1 cellular context compared by ENCODE assay signal in the genomic region with DNA sequence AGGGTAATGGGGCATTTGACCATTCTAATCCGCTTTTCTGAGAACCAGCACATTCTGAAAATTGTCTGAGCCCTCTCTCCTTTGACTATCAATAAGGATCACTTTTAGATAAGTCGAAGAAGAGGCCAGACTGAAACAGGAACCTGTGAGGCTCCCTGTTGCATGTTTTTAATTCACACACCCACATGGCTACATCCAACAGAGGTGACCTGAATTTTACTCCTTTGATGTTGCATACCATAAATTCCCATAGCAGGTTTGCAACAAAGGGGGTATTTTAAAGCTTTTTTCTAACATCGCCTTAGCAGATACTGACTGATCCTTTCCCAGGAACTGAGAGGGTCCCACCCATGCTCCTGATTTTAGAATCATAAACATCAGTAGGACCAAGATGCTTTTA.
TF ChIP-seq lines count a peak whose summit lies in the region.

No MANE protein-coding gene starts in this region.

TF ChIP-seq in WTC11, 78 proteins besides CTCF, POLR2A, EP300 and RAD21 (continued from another document):
- TF ChIP-seq, protein P1, sequence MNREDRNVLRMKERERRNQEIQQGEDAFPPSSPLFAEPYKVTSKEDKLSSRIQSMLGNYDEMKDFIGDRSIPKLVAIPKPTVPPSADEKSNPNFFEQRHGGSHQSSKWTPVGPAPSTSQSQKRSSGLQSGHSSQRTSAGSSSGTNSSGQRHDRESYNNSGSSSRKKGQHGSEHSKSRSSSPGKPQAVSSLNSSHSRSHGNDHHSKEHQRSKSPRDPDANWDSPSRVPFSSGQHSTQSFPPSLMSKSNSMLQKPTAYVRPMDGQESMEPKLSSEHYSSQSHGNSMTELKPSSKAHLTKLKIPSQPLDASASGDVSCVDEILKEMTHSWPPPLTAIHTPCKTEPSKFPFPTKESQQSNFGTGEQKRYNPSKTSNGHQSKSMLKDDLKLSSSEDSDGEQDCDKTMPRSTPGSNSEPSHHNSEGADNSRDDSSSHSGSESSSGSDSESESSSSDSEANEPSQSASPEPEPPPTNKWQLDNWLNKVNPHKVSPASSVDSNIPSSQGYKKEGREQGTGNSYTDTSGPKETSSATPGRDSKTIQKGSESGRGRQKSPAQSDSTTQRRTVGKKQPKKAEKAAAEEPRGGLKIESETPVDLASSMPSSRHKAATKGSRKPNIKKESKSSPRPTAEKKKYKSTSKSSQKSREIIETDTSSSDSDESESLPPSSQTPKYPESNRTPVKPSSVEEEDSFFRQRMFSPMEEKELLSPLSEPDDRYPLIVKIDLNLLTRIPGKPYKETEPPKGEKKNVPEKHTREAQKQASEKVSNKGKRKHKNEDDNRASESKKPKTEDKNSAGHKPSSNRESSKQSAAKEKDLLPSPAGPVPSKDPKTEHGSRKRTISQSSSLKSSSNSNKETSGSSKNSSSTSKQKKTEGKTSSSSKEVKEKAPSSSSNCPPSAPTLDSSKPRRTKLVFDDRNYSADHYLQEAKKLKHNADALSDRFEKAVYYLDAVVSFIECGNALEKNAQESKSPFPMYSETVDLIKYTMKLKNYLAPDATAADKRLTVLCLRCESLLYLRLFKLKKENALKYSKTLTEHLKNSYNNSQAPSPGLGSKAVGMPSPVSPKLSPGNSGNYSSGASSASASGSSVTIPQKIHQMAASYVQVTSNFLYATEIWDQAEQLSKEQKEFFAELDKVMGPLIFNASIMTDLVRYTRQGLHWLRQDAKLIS (CRISPR knock-in tag; IDR thresholded peaks at IDR 0.05; ENCODE audit: borderline replicate concordance): no peak
- TF ChIP-seq, protein P2, sequence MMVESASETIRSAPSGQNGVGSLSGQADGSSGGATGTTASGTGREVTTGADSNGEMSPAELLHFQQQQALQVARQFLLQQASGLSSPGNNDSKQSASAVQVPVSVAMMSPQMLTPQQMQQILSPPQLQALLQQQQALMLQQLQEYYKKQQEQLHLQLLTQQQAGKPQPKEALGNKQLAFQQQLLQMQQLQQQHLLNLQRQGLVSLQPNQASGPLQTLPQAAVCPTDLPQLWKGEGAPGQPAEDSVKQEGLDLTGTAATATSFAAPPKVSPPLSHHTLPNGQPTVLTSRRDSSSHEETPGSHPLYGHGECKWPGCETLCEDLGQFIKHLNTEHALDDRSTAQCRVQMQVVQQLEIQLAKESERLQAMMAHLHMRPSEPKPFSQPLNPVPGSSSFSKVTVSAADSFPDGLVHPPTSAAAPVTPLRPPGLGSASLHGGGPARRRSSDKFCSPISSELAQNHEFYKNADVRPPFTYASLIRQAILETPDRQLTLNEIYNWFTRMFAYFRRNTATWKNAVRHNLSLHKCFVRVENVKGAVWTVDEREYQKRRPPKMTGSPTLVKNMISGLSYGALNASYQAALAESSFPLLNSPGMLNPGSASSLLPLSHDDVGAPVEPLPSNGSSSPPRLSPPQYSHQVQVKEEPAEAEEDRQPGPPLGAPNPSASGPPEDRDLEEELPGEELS (CRISPR knock-in tag; IDR thresholded peaks at IDR 0.05): no peak
- TF ChIP-seq, protein P3, sequence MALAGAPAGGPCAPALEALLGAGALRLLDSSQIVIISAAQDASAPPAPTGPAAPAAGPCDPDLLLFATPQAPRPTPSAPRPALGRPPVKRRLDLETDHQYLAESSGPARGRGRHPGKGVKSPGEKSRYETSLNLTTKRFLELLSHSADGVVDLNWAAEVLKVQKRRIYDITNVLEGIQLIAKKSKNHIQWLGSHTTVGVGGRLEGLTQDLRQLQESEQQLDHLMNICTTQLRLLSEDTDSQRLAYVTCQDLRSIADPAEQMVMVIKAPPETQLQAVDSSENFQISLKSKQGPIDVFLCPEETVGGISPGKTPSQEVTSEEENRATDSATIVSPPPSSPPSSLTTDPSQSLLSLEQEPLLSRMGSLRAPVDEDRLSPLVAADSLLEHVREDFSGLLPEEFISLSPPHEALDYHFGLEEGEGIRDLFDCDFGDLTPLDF (CRISPR knock-in tag; IDR thresholded peaks at IDR 0.05): no peak
- no peak for TF ChIP-seq NR3C1 (CRISPR knock-in tag; conservative IDR thresholded peaks at IDR 0.05; ENCODE audit: low read depth)
- TF ChIP-seq, protein P4, sequence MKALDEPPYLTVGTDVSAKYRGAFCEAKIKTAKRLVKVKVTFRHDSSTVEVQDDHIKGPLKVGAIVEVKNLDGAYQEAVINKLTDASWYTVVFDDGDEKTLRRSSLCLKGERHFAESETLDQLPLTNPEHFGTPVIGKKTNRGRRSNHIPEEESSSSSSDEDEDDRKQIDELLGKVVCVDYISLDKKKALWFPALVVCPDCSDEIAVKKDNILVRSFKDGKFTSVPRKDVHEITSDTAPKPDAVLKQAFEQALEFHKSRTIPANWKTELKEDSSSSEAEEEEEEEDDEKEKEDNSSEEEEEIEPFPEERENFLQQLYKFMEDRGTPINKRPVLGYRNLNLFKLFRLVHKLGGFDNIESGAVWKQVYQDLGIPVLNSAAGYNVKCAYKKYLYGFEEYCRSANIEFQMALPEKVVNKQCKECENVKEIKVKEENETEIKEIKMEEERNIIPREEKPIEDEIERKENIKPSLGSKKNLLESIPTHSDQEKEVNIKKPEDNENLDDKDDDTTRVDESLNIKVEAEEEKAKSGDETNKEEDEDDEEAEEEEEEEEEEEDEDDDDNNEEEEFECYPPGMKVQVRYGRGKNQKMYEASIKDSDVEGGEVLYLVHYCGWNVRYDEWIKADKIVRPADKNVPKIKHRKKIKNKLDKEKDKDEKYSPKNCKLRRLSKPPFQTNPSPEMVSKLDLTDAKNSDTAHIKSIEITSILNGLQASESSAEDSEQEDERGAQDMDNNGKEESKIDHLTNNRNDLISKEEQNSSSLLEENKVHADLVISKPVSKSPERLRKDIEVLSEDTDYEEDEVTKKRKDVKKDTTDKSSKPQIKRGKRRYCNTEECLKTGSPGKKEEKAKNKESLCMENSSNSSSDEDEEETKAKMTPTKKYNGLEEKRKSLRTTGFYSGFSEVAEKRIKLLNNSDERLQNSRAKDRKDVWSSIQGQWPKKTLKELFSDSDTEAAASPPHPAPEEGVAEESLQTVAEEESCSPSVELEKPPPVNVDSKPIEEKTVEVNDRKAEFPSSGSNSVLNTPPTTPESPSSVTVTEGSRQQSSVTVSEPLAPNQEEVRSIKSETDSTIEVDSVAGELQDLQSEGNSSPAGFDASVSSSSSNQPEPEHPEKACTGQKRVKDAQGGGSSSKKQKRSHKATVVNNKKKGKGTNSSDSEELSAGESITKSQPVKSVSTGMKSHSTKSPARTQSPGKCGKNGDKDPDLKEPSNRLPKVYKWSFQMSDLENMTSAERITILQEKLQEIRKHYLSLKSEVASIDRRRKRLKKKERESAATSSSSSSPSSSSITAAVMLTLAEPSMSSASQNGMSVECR (CRISPR knock-in tag; IDR thresholded peaks at IDR 0.05; ENCODE audit: borderline replicate concordance): no peak
- TF ChIP-seq, protein P5, sequence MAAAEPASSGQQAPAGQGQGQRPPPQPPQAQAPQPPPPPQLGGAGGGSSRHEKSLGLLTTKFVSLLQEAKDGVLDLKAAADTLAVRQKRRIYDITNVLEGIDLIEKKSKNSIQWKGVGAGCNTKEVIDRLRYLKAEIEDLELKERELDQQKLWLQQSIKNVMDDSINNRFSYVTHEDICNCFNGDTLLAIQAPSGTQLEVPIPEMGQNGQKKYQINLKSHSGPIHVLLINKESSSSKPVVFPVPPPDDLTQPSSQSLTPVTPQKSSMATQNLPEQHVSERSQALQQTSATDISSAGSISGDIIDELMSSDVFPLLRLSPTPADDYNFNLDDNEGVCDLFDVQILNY (CRISPR knock-in tag; IDR thresholded peaks at IDR 0.05): no peak
